9 cellular contexts compared by ENCODE assay signal in genomic region chr12:1619599-1619998, GRCh38. TPM values are rescaled to one million over a fixed set of nuclear protein-coding genes. Genes with fewer than 3 reads are reported as not detected.
A peak's percentile ranks its signal among the peaks of the same experiment; 100 is the strongest.
DNase-seq lines count a peak whose midpoint lies in the region; ATAC-seq and TF ChIP-seq lines count a peak whose summit lies in the region.
"Had no signal": no experiment of that assay in that cellular context is flagged by ENCODE, and none has a peak within 500 bp of the region (broad histone marks: within the 10 kb centered on the region; RNA-seq: fewer than 3 reads in every experiment).

No MANE protein-coding gene starts in this region.

- in situ Hi-C loops in ACHN (cut with HindIII; ENCODE audit: low pct_ligation_motif_present, low pct_unique_long_range_greater_than_20kb, low sequenced_read_pairs): no loop called here

- peak; percentile 31 for ATAC-seq in stimulated activated naive CD8-positive, alpha-beta T cell treated with anti-CD3 and anti-CD28 coated beads, Interleukin-15, amount 100 ng/mL, for 72 hours
- no peak for ATAC-seq in stimulated activated naive CD8-positive, alpha-beta T cell treated with anti-CD3 and anti-CD28 coated beads, Interleukin-15, Interleukin-2, amounts not matched to agents 100 U/mL and 50 U/mL, for 24 hours
- no peak for ATAC-seq in GM19035 (IDR thresholded peaks at IDR 0.05; ENCODE audit: unreplicated experiment)

- H3K36me3 ChIP-seq in left ventricle myocardium inferior (no peaks in the 10 kb centered on the region), prostate gland (no peaks in the 10 kb centered on the region)

- H3K4me3 Mint-ChIP-seq in stimulated activated naive CD8-positive, alpha-beta T cell treated with anti-CD3 and anti-CD28 coated beads, Interleukin-15, amount 100 ng/mL, for 72 hours: no peak overlapping the region

- TF ChIP-seq CTCF in left ventricle myocardium inferior (IDR thresholded peaks at IDR 0.05; ENCODE audit: borderline replicate concordance) (no peak), prostate gland (IDR thresholded peaks at IDR 0.05) (no peak), foreskin fibroblast (IDR thresholded peaks at IDR 0.05; ENCODE audit: low read depth, low read length) (no peak)

- WGBS in prostate gland: 74% methylated on average over 8 of the region's 8 CpGs

- no peak overlapping the region for H3K27ac ChIP-seq in left ventricle myocardium inferior (replicated peaks)
- H3K27ac ChIP-seq in prostate gland: no peak overlapping the region
- H3K27ac ChIP-seq: dorsolateral prefrontal cortex had no signal

- peaks cover 17% of the 10 kb centered on the region for H3K27me3 Mint-ChIP-seq in stimulated activated naive CD8-positive, alpha-beta T cell treated with anti-CD3 and anti-CD28 coated beads, Interleukin-15, amount 100 ng/mL, for 72 hours

- intact Hi-C loops in left ventricle myocardium inferior (cut with micrococcal nuclease): no loop called here
- intact Hi-C loops in prostate gland (cut with DNase I): no loop called here

- H3K27me3 ChIP-seq in left ventricle myocardium inferior (ENCODE audit: low read depth) (no peaks in the 10 kb centered on the region), prostate gland (replicated peaks; ENCODE audit: insufficient read depth) (no peaks in the 10 kb centered on the region)
- H3K27me3 ChIP-seq: dorsolateral prefrontal cortex had no signal

- H3K4me1 Mint-ChIP-seq in stimulated activated naive CD8-positive, alpha-beta T cell treated with anti-CD3 and anti-CD28 coated beads, Interleukin-15, amount 100 ng/mL, for 72 hours: peaks cover 30% of the 10 kb centered on the region

- H3K4me1 ChIP-seq in left ventricle myocardium inferior (no peaks in the 10 kb centered on the region), prostate gland (replicated peaks) (no peaks in the 10 kb centered on the region)

- TF ChIP-seq POLR2A in prostate gland (IDR thresholded peaks at IDR 0.05): no peak

- H3K27ac Mint-ChIP-seq in stimulated activated naive CD8-positive, alpha-beta T cell treated with anti-CD3 and anti-CD28 coated beads, Interleukin-15, amount 100 ng/mL, for 72 hours: no peak overlapping the region

- no peaks in the 10 kb centered on the region for H3K9me3 Mint-ChIP-seq in stimulated activated naive CD8-positive, alpha-beta T cell treated with anti-CD3 and anti-CD28 coated beads, Interleukin-15, amount 100 ng/mL, for 72 hours

- H3K9me3 ChIP-seq in left ventricle myocardium inferior (replicated peaks): no peaks in the 10 kb centered on the region
- no peaks in the 10 kb centered on the region for H3K9me3 ChIP-seq in prostate gland

- H3K4me3 ChIP-seq in left ventricle myocardium inferior (no peak overlapping the region), prostate gland (no peak overlapping the region), foreskin fibroblast (ENCODE audit: low read depth in 1 of 2, low read length in 2 of 2) (no peak overlapping the region)
- H3K4me3 ChIP-seq: dorsolateral prefrontal cortex had no signal

- DNase-seq in stimulated activated naive CD8-positive, alpha-beta T cell treated with anti-CD3 and anti-CD28 coated beads, Interleukin-15, amount 100 ng/mL, for 72 hours: no peak
- DNase-seq in stimulated activated naive CD8-positive, alpha-beta T cell treated with anti-CD3 and anti-CD28 coated beads, Interleukin-15, Interleukin-2, amounts not matched to agents 100 U/mL and 50 U/mL, for 24 hours: no peak
- DNase-seq in SKM-1 treated with dmso at 0.1 percent for 144 hours (lab: John Stamatoyannopoulos, UW; ENCODE audit: unreplicated experiment) (peak; percentile 50), left ventricle myocardium inferior (peak; percentile 54), ACHN (no peak), prostate gland (ENCODE audit: low spot score) (no peak), foreskin fibroblast (no peak)

RNA-seq across cellular contexts. Expression of gene WNT5B, which starts 9.4 kb away (rescaled TPM):
- total RNA-seq in left ventricle myocardium inferior (2.1 TPM), prostate gland (10 to 100 TPM; 34.6 to 65.4 TPM)

RNA-seq across cellular contexts. Expression of gene FBXL14, which starts 25.2 kb away (rescaled TPM):
- total RNA-seq in left ventricle myocardium inferior (6.8 TPM), prostate gland (10 to 100 TPM; 21.3 to 28.7 TPM)

Comparison
In these comparisons a context has a peak if more than half of its experiments do, and no peak if none do; other contexts are left out.
1. DNase-seq: peak in SKM-1 treated with dmso at 0.1 percent for 144 hours (single experiment) and left ventricle myocardium inferior (single experiment); none in stimulated activated naive CD8-positive, alpha-beta T cell treated with anti-CD3 and anti-CD28 coated beads, Interleukin-15, amount 100 ng/mL, for 72 hours (0 of 2), stimulated activated naive CD8-positive, alpha-beta T cell treated with anti-CD3 and anti-CD28 coated beads, Interleukin-15, Interleukin-2, amounts not matched to agents 100 U/mL and 50 U/mL, for 24 hours (single experiment), ACHN (single experiment), prostate gland (single experiment) and foreskin fibroblast (0 of 2).
2. RNA of gene WNT5B, which starts 9.4 kb away (total RNA-seq): 34.6 to 65.4 TPM in prostate gland; 2.1 TPM in left ventricle myocardium inferior (single experiment); every median in the first group is over 10 times any median in the second.